ENCODE assay signal across 9 cellular contexts in genomic region chr2:217331577-217332139, GRCh38.
DNase-seq lines count a peak whose midpoint lies in the region; ATAC-seq and TF ChIP-seq lines count a peak whose summit lies in the region.
"Had no signal": no experiment of that assay in that cellular context is flagged by ENCODE, and none has a peak within 500 bp of the region (broad histone marks: within the 10 kb centered on the region; RNA-seq: fewer than 3 reads in every experiment).

No MANE protein-coding gene starts in this region.

- TF ChIP-seq POLR2A in breast epithelium (IDR thresholded peaks at IDR 0.05) = no peak

- no peak for ATAC-seq in GM19452 (IDR thresholded peaks at IDR 0.05; ENCODE audit: unreplicated experiment)

- no peaks in the 10 kb centered on the region for H3K27me3 ChIP-seq in breast epithelium
- no peaks in the 10 kb centered on the region for H3K27me3 ChIP-seq in stomach smooth muscle (ENCODE audit: control insufficient read depth in 1 of 2, insufficient read depth in 2 of 2, low read length in 2 of 2)

- peak; percentile 61 for DNase-seq in HS-27A (ENCODE audit: low read depth)
- DNase-seq in breast epithelium (ENCODE audit: low spot score in 2 of 2) = peak; percentile 63 to 92
- DNase-seq in kidney glomerular epithelial cell (lab: John Stamatoyannopoulos, UW) = peak; percentile 96
- no peak for DNase-seq in GM13977 (ENCODE audit: low spot score)
- DNase-seq in NCI-H2227 (lab: John Stamatoyannopoulos, UW; ENCODE audit: unreplicated experiment) = no peak
- no peak for DNase-seq in NCI-H146 treated with DMSO at 0.1 percent for 48 hours (lab: John Stamatoyannopoulos, UW; ENCODE audit: unreplicated experiment)
- DNase-seq: NCI-H748 treated with DMSO at 0.1 percent for 48 hours had no signal

- H3K36me3 ChIP-seq in breast epithelium (no peaks in the 10 kb centered on the region), stomach smooth muscle (ENCODE audit: control insufficient read depth in 2 of 2, insufficient read depth in 2 of 2, low read length in 2 of 2) (peaks cover 0 to 2% of the 10 kb centered on the region in 2 donors)

- peak overlapping the region in 1 of 2 donors; percentile 25 for H3K9ac ChIP-seq in stomach smooth muscle (ENCODE audit: low read length in 2 of 2)

- H3K4me1 ChIP-seq in breast epithelium = peaks cover 0 to 7% of the 10 kb centered on the region in 2 donors
- peaks cover 53% of the 10 kb centered on the region for H3K4me1 ChIP-seq in stomach smooth muscle (ENCODE audit: control insufficient read depth, insufficient read depth, low read length)

- no peak for TF ChIP-seq CTCF in breast epithelium (IDR thresholded peaks at IDR 0.05)
- TF ChIP-seq CTCF in GM13977 (IDR thresholded peaks at IDR 0.05; ENCODE audit: extremely low read depth, insufficient read depth, missing control alignments) = no peak

- intact Hi-C loops in breast epithelium (cut with DNase I; ENCODE audit: low total_unique reads) = no loop called here

- peak overlapping the region; percentile 93 to 94 for H3K27ac ChIP-seq in breast epithelium
- peak overlapping the region; percentile 81 for H3K27ac ChIP-seq in stomach smooth muscle (ENCODE audit: low read length)

- in situ Hi-C loops in GM13977 (cut with MboI; ENCODE audit: low pct_unique_long_range_greater_than_20kb, low sequenced_read_pairs, unreplicated experiment) = no loop called here

- no peak overlapping the region for H3K4me3 ChIP-seq in breast epithelium
- peak overlapping the region in 1 of 2 donors; percentile 8 for H3K4me3 ChIP-seq in stomach smooth muscle (ENCODE audit: low read length in 2 of 2)

- H3K9me3 ChIP-seq in breast epithelium (no peaks in the 10 kb centered on the region), stomach smooth muscle (ENCODE audit: control insufficient read depth in 2 of 2, low read length in 2 of 2) (no peaks in the 10 kb centered on the region)

Comparison
In these comparisons a context has a peak if more than half of its experiments do, and no peak if none do; other contexts are left out.
1. DNase-seq: peak in HS-27A (single experiment), breast epithelium (2 of 2) and kidney glomerular epithelial cell (single experiment); none in GM13977 (single experiment), NCI-H2227 (single experiment) and NCI-H146 treated with DMSO at 0.1 percent for 48 hours (single experiment).